12 cellular contexts compared by ENCODE assay signal in the genomic region with DNA sequence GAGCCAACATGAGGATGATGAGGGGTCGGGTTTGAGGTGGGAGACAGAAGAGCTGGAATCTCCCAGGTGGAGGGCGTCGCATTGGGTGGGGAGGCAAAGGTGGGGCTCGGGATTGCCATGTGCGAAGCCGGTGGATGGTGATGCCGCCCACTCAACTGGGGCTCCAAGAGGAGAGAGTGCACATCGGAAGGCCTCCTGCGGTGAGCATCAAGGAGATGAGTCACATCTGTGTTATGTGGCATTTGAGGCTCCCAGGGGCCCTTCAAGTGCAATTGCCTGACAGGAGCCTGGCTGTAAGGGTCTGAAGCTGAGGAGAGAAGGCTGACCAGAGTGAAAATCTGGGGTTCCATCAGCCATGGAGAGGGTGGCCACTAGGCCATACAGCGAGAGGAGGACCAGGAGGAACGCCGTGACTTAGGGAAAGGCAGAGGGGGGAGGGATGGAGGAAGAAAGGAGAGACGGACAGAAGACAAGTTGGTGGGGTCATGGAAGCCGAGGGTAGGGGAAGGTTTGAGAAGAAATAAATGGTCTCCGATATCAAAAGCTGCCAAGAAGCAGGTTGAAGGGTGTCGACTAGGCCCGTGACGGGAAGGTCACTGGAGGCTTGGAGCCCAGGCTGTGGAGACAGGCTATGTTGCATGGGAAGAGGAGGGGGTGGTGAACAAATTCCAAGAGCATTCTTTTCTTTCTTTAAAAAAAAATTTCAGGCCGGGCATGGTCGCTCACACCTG. TPM values are rescaled to one million over a fixed set of nuclear protein-coding genes. Genes with fewer than 3 reads are reported as not detected.
DNase-seq lines count a peak whose midpoint lies in the region; ATAC-seq and TF ChIP-seq lines count a peak whose summit lies in the region.
"Had no signal": no experiment of that assay in that cellular context is flagged by ENCODE, and none has a peak within 500 bp of the region (broad histone marks: within the 10 kb centered on the region; RNA-seq: fewer than 3 reads in every experiment).

No MANE protein-coding gene starts in this region.

- H3K27me3 ChIP-seq in A673 (replicated peaks; ENCODE audit: insufficient read depth, low read depth, low read length, poor library complexity) (no peaks in the 10 kb centered on the region), RWPE2 (ENCODE audit: insufficient read depth, poor library complexity, severe bottlenecking) (no peaks in the 10 kb centered on the region)

- ATAC-seq in RWPE2 (ENCODE audit: low read depth) = peak; percentile 83
- no peak for ATAC-seq in HG02610 (IDR thresholded peaks at IDR 0.05; ENCODE audit: unreplicated experiment)
- no peak for ATAC-seq in GM21717 (IDR thresholded peaks at IDR 0.05; ENCODE audit: unreplicated experiment)

- intact Hi-C loops in A673 (cut with micrococcal nuclease; ENCODE audit: unreplicated experiment) = loop anchor here (5.0 kb wide), 1 partner anchor 105 kb away; no protein-coding TSS in a partner anchor

- no peak for TF ChIP-seq CTCF in A673 (conservative IDR thresholded peaks at IDR 0.05; ENCODE audit: low read depth, low read length)
- no peak for TF ChIP-seq CTCF in HEK293 (tag by site-specific recombination; IDR thresholded peaks at IDR 0.05)
- no peak for TF ChIP-seq CTCF in RWPE2 (IDR thresholded peaks at IDR 0.05; ENCODE audit: poor library complexity, severe bottlenecking)

- peaks cover 41% of the 10 kb centered on the region for H3K4me1 ChIP-seq in A673 (ENCODE audit: insufficient read depth, low read length, poor library complexity, severe bottlenecking)
- peaks cover 9% of the 10 kb centered on the region for H3K4me1 ChIP-seq in HEK293 (ENCODE audit: control insufficient read depth, insufficient read depth, low read length)
- peaks cover 9% of the 10 kb centered on the region for H3K4me1 ChIP-seq in RWPE2 (ENCODE audit: insufficient read depth, poor library complexity, severe bottlenecking)
- H3K4me1 ChIP-seq: parathyroid adenoma had no signal

- H3K36me3 ChIP-seq in A673 (ENCODE audit: insufficient read depth, low read length, poor library complexity, severe bottlenecking) (no peaks in the 10 kb centered on the region), HEK293 (ENCODE audit: control insufficient read depth in 2 of 2, insufficient read depth in 1 of 2, low read length in 2 of 2) (no peaks in the 10 kb centered on the region), RWPE2 (ENCODE audit: low read depth) (no peaks in the 10 kb centered on the region)

- H3K27ac ChIP-seq in A673 (ENCODE audit: low read depth, low read length, poor library complexity, severe bottlenecking) (peak overlapping the region; percentile 66), HEK293 (ENCODE audit: extremely low read depth, low read depth, low read length) (no peak overlapping the region), RWPE2 (ENCODE audit: poor library complexity, severe bottlenecking) (no peak overlapping the region)
- H3K27ac ChIP-seq: parathyroid adenoma had no signal

- DNase-seq in A673 (ENCODE audit: low spot score) = peak; percentile 96
- DNase-seq in RWPE2 (ENCODE audit: low spot score) = no peak
- peak; percentile 68 for DNase-seq in hepatic stellate cell (ENCODE audit: low spot score)
- no peak for DNase-seq in SIG-M5 treated with dmso at 0.1 percent for 504 hours (lab: John Stamatoyannopoulos, UW; ENCODE audit: unreplicated experiment)
- no peak for DNase-seq in SIG-M5 (lab: John Stamatoyannopoulos, UW)
- DNase-seq: CD4-positive, CD25-positive, alpha-beta regulatory T cell; effector CD4-positive, alpha-beta T cell; NCI-H345 had no signal

- CTCF ChIA-PET in A673 (lab: Charles Lee) = no interaction called here
- CTCF ChIA-PET in HEK293 (lab: Yijun Ruan, JAX) = interaction anchor here (2.1 kb wide), 1 partner anchor 21 kb away, joined by 11 read pairs; no protein-coding TSS in a partner anchor

- BruUV-seq in A673 (replicated peaks; lab: Mats Ljungman, UMichigan) = no TSS peak

- H3K9me3 ChIP-seq in A673 (ENCODE audit: low read depth, low read length, poor library complexity, severe bottlenecking) (no peaks in the 10 kb centered on the region), HEK293 (ENCODE audit: control insufficient read depth, insufficient read depth, low read depth, low read length) (no peaks in the 10 kb centered on the region), RWPE2 (ENCODE audit: severe bottlenecking) (no peaks in the 10 kb centered on the region)

- no peak overlapping the region for H3K4me3 ChIP-seq in A673 (ENCODE audit: low read depth, low read length, poor library complexity, severe bottlenecking)
- peak overlapping the region; percentile 1 for H3K4me3 ChIP-seq in HEK293 (ENCODE audit: low read depth, low read length)
- H3K4me3 ChIP-seq in RWPE2 (ENCODE audit: severe bottlenecking) = no peak overlapping the region

- POLR2A ChIA-PET in A673 (lab: Charles Lee; ENCODE audit: low non-redundant PET) (no interaction called here), HEK293 (lab: Yijun Ruan, JAX) (no interaction called here)

TF ChIP-seq in HEK293, 187 proteins besides CTCF, POLR2A, EP300 and RAD21 (continues in another document):
- TF ChIP-seq HOXA7 (CRISPR knock-in tag; IDR thresholded peaks at IDR 0.05; ENCODE audit: borderline replicate concordance) (no peak), ZBTB21 (tag by site-specific recombination; IDR thresholded peaks at IDR 0.05) (peak; percentile 60), ZBTB17 (tag by site-specific recombination; IDR thresholded peaks at IDR 0.05) (peak; percentile 54; the same call in 1 of the 2 replicates), KLF1 (tag by site-specific recombination; IDR thresholded peaks at IDR 0.05) (peak; percentile 91), ZXDB (tag by site-specific recombination; IDR thresholded peaks at IDR 0.05) (0 out of 2 replicates have a peak, but pooled peaks have one; percentile 47), EGR2 (tag by site-specific recombination; IDR thresholded peaks at IDR 0.05; ENCODE audit: low read depth) (peak; percentile 89), ZNF600 (tag by site-specific recombination; IDR thresholded peaks at IDR 0.05) (0 out of 2 replicates have a peak, but pooled peaks have one; percentile 33), ZNF777 (tag by site-specific recombination; IDR thresholded peaks at IDR 0.05; ENCODE audit: borderline replicate concordance) (no peak), ZNF521 (tag by site-specific recombination; IDR thresholded peaks at IDR 0.05) (no peak), ZNF248 (tag by site-specific recombination; IDR thresholded peaks at IDR 0.05) (no peak), ZNF214 (tag by site-specific recombination; IDR thresholded peaks at IDR 0.05; ENCODE audit: borderline replicate concordance) (no peak), ZNF341 (tag by site-specific recombination; IDR thresholded peaks at IDR 0.05; ENCODE audit: low read depth) (peak; percentile 60), ZNF350 (tag by site-specific recombination; IDR thresholded peaks at IDR 0.05) (no peak), ZNF76 (tag by site-specific recombination; IDR thresholded peaks at IDR 0.05; ENCODE audit: borderline replicate concordance, low read depth) (0 out of 2 replicates have a peak, but pooled peaks have one; percentile 32), SP7 (tag by site-specific recombination; IDR thresholded peaks at IDR 0.05) (peak; percentile 88), GLIS2 (tag by site-specific recombination; IDR thresholded peaks at IDR 0.05) (peak; percentile 63), OSR2 (tag by site-specific recombination; IDR thresholded peaks at IDR 0.05) (peak; percentile 60), ZEB2 (tag by site-specific recombination; IDR thresholded peaks at IDR 0.05) (peak; percentile 90), BCL11B (tag by site-specific recombination; IDR thresholded peaks at IDR 0.05; ENCODE audit: low read depth) (no peak), ZBTB8A (tag by site-specific recombination; IDR thresholded peaks at IDR 0.05) (peak; percentile 61), ZNF19 (tag by site-specific recombination; IDR thresholded peaks at IDR 0.05; ENCODE audit: low read depth) (no peak), SP3 (tag by site-specific recombination; IDR thresholded peaks at IDR 0.05) (0 out of 2 replicates have a peak, but pooled peaks have one; percentile 13), ZIC2 (tag by site-specific recombination; IDR thresholded peaks at IDR 0.05) (peak; percentile 83), IKZF3 (tag by site-specific recombination; IDR thresholded peaks at IDR 0.05) (peak; percentile 53; the same call in 1 of the 2 replicates), ZNF398 (tag by site-specific recombination; IDR thresholded peaks at IDR 0.05) (peak; percentile 46; the same call in 1 of the 2 replicates), BCL11A (tag by site-specific recombination; IDR thresholded peaks at IDR 0.05; ENCODE audit: low read depth) (peak; percentile 43; the same call in 1 of the 2 replicates)
- TF ChIP-seq, protein P1, sequence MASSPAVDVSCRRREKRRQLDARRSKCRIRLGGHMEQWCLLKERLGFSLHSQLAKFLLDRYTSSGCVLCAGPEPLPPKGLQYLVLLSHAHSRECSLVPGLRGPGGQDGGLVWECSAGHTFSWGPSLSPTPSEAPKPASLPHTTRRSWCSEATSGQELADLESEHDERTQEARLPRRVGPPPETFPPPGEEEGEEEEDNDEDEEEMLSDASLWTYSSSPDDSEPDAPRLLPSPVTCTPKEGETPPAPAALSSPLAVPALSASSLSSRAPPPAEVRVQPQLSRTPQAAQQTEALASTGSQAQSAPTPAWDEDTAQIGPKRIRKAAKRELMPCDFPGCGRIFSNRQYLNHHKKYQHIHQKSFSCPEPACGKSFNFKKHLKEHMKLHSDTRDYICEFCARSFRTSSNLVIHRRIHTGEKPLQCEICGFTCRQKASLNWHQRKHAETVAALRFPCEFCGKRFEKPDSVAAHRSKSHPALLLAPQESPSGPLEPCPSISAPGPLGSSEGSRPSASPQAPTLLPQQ (tag by site-specific recombination; IDR thresholded peaks at IDR 0.05) = peak; percentile 63

RNA-seq across cellular contexts. Expression of gene RASD2, which starts 21.3 kb away (rescaled TPM):
- 1.3 and 3.1 TPM in 2 replicates for total RNA-seq in A673 (2021)

RNA-seq across cellular contexts. Expression of gene MB, which starts 55.2 kb away (rescaled TPM):
- 0.30 and 0.46 TPM in 2 replicates for total RNA-seq in A673 (2021)
- total RNA-seq: CD4-positive, CD25-positive, alpha-beta regulatory T cell had no signal

Comparison
In these comparisons a context has a peak if more than half of its experiments do, and no peak if none do; other contexts are left out.
1. DNase-seq: peak in A673 (single experiment) and hepatic stellate cell (single experiment); none in RWPE2 (single experiment), SIG-M5 treated with dmso at 0.1 percent for 504 hours (single experiment) and SIG-M5 (single experiment).